3 cellular contexts compared by ENCODE assay signal in genomic region chr13:59371229-59371628, GRCh38.
"Had no signal": no experiment of that assay in that cellular context is flagged by ENCODE, and none has a peak within 500 bp of the region (broad histone marks: within the 10 kb centered on the region; RNA-seq: fewer than 3 reads in every experiment).

No MANE protein-coding gene starts in this region.

- ATAC-seq: GM12878 had no signal

- H3K4me3 ChIP-seq: GM12878 had no signal

- DNase-seq: GDM1, GF-D8 had no signal
